14 cellular contexts compared by ENCODE assay signal in the genomic region with DNA sequence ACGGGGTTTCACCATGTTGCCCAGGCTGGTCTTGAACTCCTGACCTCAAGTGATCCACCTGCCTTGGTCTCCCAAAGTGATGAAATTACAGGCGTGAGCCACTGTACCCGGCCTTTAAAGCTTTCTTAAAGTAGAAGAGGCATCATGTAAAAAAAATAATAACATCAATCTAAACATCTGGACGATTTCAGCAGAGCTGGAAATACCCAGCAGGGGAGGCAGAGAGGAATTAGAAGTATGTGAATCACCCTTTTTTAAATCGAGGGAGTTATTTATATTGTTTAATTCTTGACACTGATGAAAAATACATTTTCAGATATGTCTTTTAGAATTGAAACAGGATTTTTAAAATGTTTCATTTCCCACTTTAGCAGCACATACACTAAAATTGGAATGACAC. TPM values are rescaled to one million over a fixed set of nuclear protein-coding genes. Genes with fewer than 3 reads are reported as not detected.
DNase-seq lines count a peak whose midpoint lies in the region; TF ChIP-seq lines count a peak whose summit lies in the region.
"Had no signal": no experiment of that assay in that cellular context is flagged by ENCODE, and none has a peak within 500 bp of the region (broad histone marks: within the 10 kb centered on the region; RNA-seq: fewer than 3 reads in every experiment).

No MANE protein-coding gene starts in this region.

- TF ChIP-seq CTCF in AG10803 (conservative IDR thresholded peaks at IDR 0.05; ENCODE audit: low read length) (peak; percentile 19; the same call in 1 of the 2 replicates), choroid plexus epithelial cell (conservative IDR thresholded peaks at IDR 0.05; ENCODE audit: low read depth, low read length) (peak; percentile 18), fibroblast of villous mesenchyme (IDR thresholded peaks at IDR 0.05; ENCODE audit: insufficient read depth, low read depth, low read length) (no peak), HFFc6 (IDR thresholded peaks at IDR 0.05) (no peak)

- no peaks in the 10 kb centered on the region for H3K9me3 Mint-ChIP-seq in activated T-helper 1 cell treated with anti-CD3 and anti-CD28 coated beads, Interleukin-12 subunit alpha, Interleukin-12 subunit beta, Interleukin-2, Interleukin-4 antibody, amounts not matched to agents 30 ng/mL and 10 ng/mL and 1 ng/mL, durations not matched to agents 14 hours and 24 hours and 36 hours
- no peaks in the 10 kb centered on the region for H3K9me3 Mint-ChIP-seq in HFFc6
- H3K9me3 Mint-ChIP-seq in activated T-helper 2 cell treated with anti-CD3 and anti-CD28 coated beads, Interferon-gamma antibody, Interleukin-2, Interleukin-4, amounts not matched to agents 10 μg/mL and 5 μg/mL and 100 μg/mL, durations not matched to agents 14 hours and 24 hours and 36 hours, result peaks cover under 1% of the 10 kb centered on the region

- H3K4me3 ChIP-seq in AG10803 (ENCODE audit: low read length) (no peak overlapping the region), choroid plexus epithelial cell (ENCODE audit: low read depth, low read length) (no peak overlapping the region), fibroblast of villous mesenchyme (ENCODE audit: low read depth, low read length) (no peak overlapping the region)
- H3K4me3 ChIP-seq: BLaER1 had no signal

- peaks cover 9% of the 10 kb centered on the region for H3K27me3 Mint-ChIP-seq in activated T-helper 1 cell treated with anti-CD3 and anti-CD28 coated beads, Interleukin-12 subunit alpha, Interleukin-12 subunit beta, Interleukin-2, Interleukin-4 antibody, amounts not matched to agents 30 ng/mL and 10 ng/mL and 1 ng/mL, durations not matched to agents 14 hours and 24 hours and 36 hours (ENCODE audit: insufficient read depth)
- H3K27me3 Mint-ChIP-seq in HFFc6 (ENCODE audit: insufficient read depth), result peaks cover 22% of the 10 kb centered on the region
- peaks cover 5% of the 10 kb centered on the region for H3K27me3 Mint-ChIP-seq in activated T-helper 2 cell treated with anti-CD3 and anti-CD28 coated beads, Interferon-gamma antibody, Interleukin-2, Interleukin-4, amounts not matched to agents 10 μg/mL and 5 μg/mL and 100 μg/mL, durations not matched to agents 14 hours and 24 hours and 36 hours (ENCODE audit: low read depth)

- intact Hi-C loops in activated T-helper 1 cell treated with anti-CD3 and anti-CD28 coated beads, Interleukin-12 subunit alpha, Interleukin-12 subunit beta, Interleukin-2, Interleukin-4 antibody, amounts not matched to agents 30 ng/mL and 10 ng/mL and 1 ng/mL, durations not matched to agents 14 hours and 24 hours and 36 hours (cut with micrococcal nuclease), result no loop called here
- intact Hi-C loops in activated T-helper 2 cell treated with anti-CD3 and anti-CD28 coated beads, Interferon-gamma antibody, Interleukin-2, Interleukin-4, amounts not matched to agents 10 μg/mL and 5 μg/mL and 100 μg/mL, durations not matched to agents 14 hours and 24 hours and 36 hours (cut with micrococcal nuclease), result no loop called here

- peaks cover 6% of the 10 kb centered on the region for H3K4me1 Mint-ChIP-seq in activated T-helper 1 cell treated with anti-CD3 and anti-CD28 coated beads, Interleukin-12 subunit alpha, Interleukin-12 subunit beta, Interleukin-2, Interleukin-4 antibody, amounts not matched to agents 30 ng/mL and 10 ng/mL and 1 ng/mL, durations not matched to agents 14 hours and 24 hours and 36 hours (ENCODE audit: low read depth)
- H3K4me1 Mint-ChIP-seq in HFFc6 (ENCODE audit: low read depth), result no peaks in the 10 kb centered on the region
- H3K4me1 Mint-ChIP-seq in activated T-helper 2 cell treated with anti-CD3 and anti-CD28 coated beads, Interferon-gamma antibody, Interleukin-2, Interleukin-4, amounts not matched to agents 10 μg/mL and 5 μg/mL and 100 μg/mL, durations not matched to agents 14 hours and 24 hours and 36 hours (ENCODE audit: low read depth), result peaks cover 3% of the 10 kb centered on the region

- DNase-seq in AG10803 (ENCODE audit: low read depth) (peak; percentile 70), MV-4-11 (lab: John Stamatoyannopoulos, UW) (peak; percentile 11), choroid plexus epithelial cell (ENCODE audit: low read depth) (peak; percentile 69), fibroblast of villous mesenchyme (ENCODE audit: low read depth) (peak; percentile 3), Ammon's horn (ENCODE audit: low spot score) (no peak), HFFc6 (no peak)
- no peak for DNase-seq in activated T-helper 1 cell treated with anti-CD3 and anti-CD28 coated beads, Interleukin-12 subunit alpha, Interleukin-12 subunit beta, Interleukin-2, Interleukin-4 antibody, amounts not matched to agents 30 ng/mL and 10 ng/mL and 1 ng/mL, durations not matched to agents 14 hours and 24 hours and 36 hours (ENCODE audit: low spot score)
- DNase-seq in activated T-helper 2 cell treated with anti-CD3 and anti-CD28 coated beads, Interferon-gamma antibody, Interleukin-2, Interleukin-4, amounts not matched to agents 10 μg/mL and 5 μg/mL and 100 μg/mL, durations not matched to agents 14 hours and 24 hours and 36 hours (ENCODE audit: low spot score), result no peak
- DNase-seq: Caco-2; CD8-positive, alpha-beta memory T cell; DND-41; GDM1; IMR-90 had no signal

- no peak overlapping the region for H3K27ac Mint-ChIP-seq in activated T-helper 1 cell treated with anti-CD3 and anti-CD28 coated beads, Interleukin-12 subunit alpha, Interleukin-12 subunit beta, Interleukin-2, Interleukin-4 antibody, amounts not matched to agents 30 ng/mL and 10 ng/mL and 1 ng/mL, durations not matched to agents 14 hours and 24 hours and 36 hours
- H3K27ac Mint-ChIP-seq in HFFc6, result no peak overlapping the region
- no peak overlapping the region for H3K27ac Mint-ChIP-seq in activated T-helper 2 cell treated with anti-CD3 and anti-CD28 coated beads, Interferon-gamma antibody, Interleukin-2, Interleukin-4, amounts not matched to agents 10 μg/mL and 5 μg/mL and 100 μg/mL, durations not matched to agents 14 hours and 24 hours and 36 hours
- H3K27ac Mint-ChIP-seq: CD8-positive, alpha-beta memory T cell had no signal

- H3K36me3 Mint-ChIP-seq in activated T-helper 1 cell treated with anti-CD3 and anti-CD28 coated beads, Interleukin-12 subunit alpha, Interleukin-12 subunit beta, Interleukin-2, Interleukin-4 antibody, amounts not matched to agents 30 ng/mL and 10 ng/mL and 1 ng/mL, durations not matched to agents 14 hours and 24 hours and 36 hours (ENCODE audit: low read depth), result no peaks in the 10 kb centered on the region
- H3K36me3 Mint-ChIP-seq in HFFc6 (ENCODE audit: low read depth), result no peaks in the 10 kb centered on the region
- no peaks in the 10 kb centered on the region for H3K36me3 Mint-ChIP-seq in activated T-helper 2 cell treated with anti-CD3 and anti-CD28 coated beads, Interferon-gamma antibody, Interleukin-2, Interleukin-4, amounts not matched to agents 10 μg/mL and 5 μg/mL and 100 μg/mL, durations not matched to agents 14 hours and 24 hours and 36 hours (ENCODE audit: low read depth)
- H3K36me3 Mint-ChIP-seq: CD8-positive, alpha-beta memory T cell had no signal

- no peak overlapping the region for H3K4me3 Mint-ChIP-seq in activated T-helper 1 cell treated with anti-CD3 and anti-CD28 coated beads, Interleukin-12 subunit alpha, Interleukin-12 subunit beta, Interleukin-2, Interleukin-4 antibody, amounts not matched to agents 30 ng/mL and 10 ng/mL and 1 ng/mL, durations not matched to agents 14 hours and 24 hours and 36 hours
- no peak overlapping the region for H3K4me3 Mint-ChIP-seq in HFFc6
- no peak overlapping the region for H3K4me3 Mint-ChIP-seq in activated T-helper 2 cell treated with anti-CD3 and anti-CD28 coated beads, Interferon-gamma antibody, Interleukin-2, Interleukin-4, amounts not matched to agents 10 μg/mL and 5 μg/mL and 100 μg/mL, durations not matched to agents 14 hours and 24 hours and 36 hours (ENCODE audit: low read depth)
- H3K4me3 Mint-ChIP-seq: CD8-positive, alpha-beta memory T cell had no signal

RNA-seq across cellular contexts. Expression of gene MTIF3, which starts 37.4 kb away (rescaled TPM):
- total RNA-seq in fibroblast of villous mesenchyme, result 52.5 and 66.1 TPM in 2 replicates
- 30.4 and 36.0 TPM in 2 replicates for total RNA-seq in activated T-helper 1 cell treated with anti-CD3 and anti-CD28 coated beads, Interleukin-12 subunit alpha, Interleukin-12 subunit beta, Interleukin-2, Interleukin-4 antibody, amounts not matched to agents 30 ng/mL and 10 ng/mL and 1 ng/mL, durations not matched to agents 14 hours and 24 hours and 36 hours
- 10 to 100 TPM; 26.4 to 39.4 (median 33.2) TPM for total RNA-seq in HFFc6 (2021; fragmentation: NEBNext Ultra II Directional; extraction: Animal tissue kit (Norgen Biotek cat#: 25700))
- 25.0 and 32.0 TPM in 2 replicates for total RNA-seq in activated T-helper 2 cell treated with anti-CD3 and anti-CD28 coated beads, Interferon-gamma antibody, Interleukin-2, Interleukin-4, amounts not matched to agents 10 μg/mL and 5 μg/mL and 100 μg/mL, durations not matched to agents 14 hours and 24 hours and 36 hours

Comparison
In these comparisons a context has a peak if more than half of its experiments do, and no peak if none do; other contexts are left out.
1. DNase-seq: peak in AG10803 (single experiment), MV-4-11 (single experiment), choroid plexus epithelial cell (single experiment) and fibroblast of villous mesenchyme (single experiment); none in activated T-helper 1 cell treated with anti-CD3 and anti-CD28 coated beads, Interleukin-12 subunit alpha, Interleukin-12 subunit beta, Interleukin-2, Interleukin-4 antibody, amounts not matched to agents 30 ng/mL and 10 ng/mL and 1 ng/mL, durations not matched to agents 14 hours and 24 hours and 36 hours (single experiment), Ammon's horn (single experiment), HFFc6 (single experiment) and activated T-helper 2 cell treated with anti-CD3 and anti-CD28 coated beads, Interferon-gamma antibody, Interleukin-2, Interleukin-4, amounts not matched to agents 10 μg/mL and 5 μg/mL and 100 μg/mL, durations not matched to agents 14 hours and 24 hours and 36 hours (single experiment).
2. CTCF ChIP-seq: peak in AG10803 (single experiment) and choroid plexus epithelial cell (single experiment); none in fibroblast of villous mesenchyme (single experiment) and HFFc6 (single experiment).